ENCODE assay signal across 8 cellular contexts in the genomic region with DNA sequence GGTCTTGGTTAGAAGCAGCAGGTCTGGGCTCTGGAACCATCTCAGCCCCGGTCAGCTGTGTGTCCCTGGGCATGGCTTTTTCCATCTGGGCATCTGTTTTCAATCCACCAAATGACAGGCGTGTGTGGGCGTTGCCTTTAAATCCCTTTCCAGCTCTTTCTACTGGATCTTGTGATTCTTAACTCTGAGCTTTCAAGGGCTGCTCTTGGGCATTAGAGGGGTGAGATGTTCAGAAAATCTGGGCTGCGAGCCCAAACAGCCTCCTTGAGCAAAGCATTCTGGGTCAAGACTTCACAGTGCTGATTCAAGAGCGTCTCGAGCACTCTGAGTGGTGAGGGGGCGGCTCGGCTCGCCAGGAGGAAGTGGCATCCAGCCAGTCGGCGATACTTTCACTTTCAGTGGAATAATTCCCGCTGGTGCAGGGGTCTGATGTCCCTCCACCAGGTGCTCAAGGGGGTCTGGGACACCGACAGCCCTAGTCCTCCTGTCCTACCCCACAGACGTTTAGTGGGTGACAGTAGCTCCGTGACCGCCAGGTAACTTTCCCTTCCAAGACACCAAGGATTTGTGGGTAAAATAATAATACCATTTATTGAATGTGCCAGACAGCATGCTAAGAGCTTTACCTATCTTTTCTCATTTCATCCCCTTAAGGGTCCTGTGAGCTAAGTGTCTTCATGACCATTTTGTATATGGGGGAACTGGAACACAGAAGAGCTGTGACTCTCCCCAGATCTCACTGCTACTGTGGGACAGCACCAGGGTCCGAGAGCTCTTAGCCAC.
DNase-seq lines count a peak whose midpoint lies in the region; ATAC-seq and TF ChIP-seq lines count a peak whose summit lies in the region.

No MANE protein-coding gene starts in this region.

- H3K36me3 ChIP-seq in lower lobe of right lung (no peaks in the 10 kb centered on the region), MM.1S (replicated peaks; ENCODE audit: insufficient read depth, low read length) (peaks cover 50% of the 10 kb centered on the region)

- H3K9ac ChIP-seq in MM.1S (ENCODE audit: low read length), result no peak overlapping the region

- H3K4me2 ChIP-seq in MM.1S (ENCODE audit: low read depth, low read length), result no peak overlapping the region

- no peaks in the 10 kb centered on the region for H3K9me2 ChIP-seq in MM.1S (replicated peaks; ENCODE audit: insufficient read depth, low read length)

- H3K27me3 ChIP-seq in lower lobe of right lung (ENCODE audit: low read depth) (no peaks in the 10 kb centered on the region), MM.1S (replicated peaks; ENCODE audit: insufficient read depth, low read length) (no peaks in the 10 kb centered on the region)

- H3K4me3 ChIP-seq in HFF-Myc (replicated peaks; ENCODE audit: low read depth, low read length) (peak overlapping the region; percentile 43), lower lobe of right lung (peak overlapping the region; percentile 59), MM.1S (ENCODE audit: low read length) (no peak overlapping the region)

- H4K20me1 ChIP-seq in MM.1S (ENCODE audit: insufficient read depth, low read length), result no peaks in the 10 kb centered on the region

- intact Hi-C loops in lower lobe of right lung (cut with DNase I), result no loop called here

- ATAC-seq in lower lobe of right lung, result peak; percentile 93 to 94

- no peak overlapping the region for H2AFZ ChIP-seq in MM.1S (ENCODE audit: low read length)

- peaks cover 21% of the 10 kb centered on the region for H3K79me2 ChIP-seq in MM.1S (ENCODE audit: low read length)

- H3K4me1 ChIP-seq in lower lobe of right lung, result peaks cover 57% of the 10 kb centered on the region
- H3K4me1 ChIP-seq in MM.1S (ENCODE audit: low read length), result peaks cover 4% of the 10 kb centered on the region; the same call in 1 of the 2 replicates

- TF ChIP-seq CTCF in HFF-Myc (IDR thresholded peaks at IDR 0.05; ENCODE audit: low read depth, low read length, missing control alignments) (no peak), lower lobe of right lung (IDR thresholded peaks at IDR 0.05) (no peak), MM.1S (IDR thresholded peaks at IDR 0.05; ENCODE audit: low read length) (no peak)

- H3K27ac ChIP-seq in lower lobe of right lung (peak overlapping the region; percentile 88), MM.1S (ENCODE audit: low read length) (no peak overlapping the region)

- peaks cover 5% of the 10 kb centered on the region for H3F3A ChIP-seq in MM.1S (ENCODE audit: insufficient read depth, low read length)

- no peaks in the 10 kb centered on the region for H3K9me3 ChIP-seq in lower lobe of right lung
- no peaks in the 10 kb centered on the region for H3K9me3 ChIP-seq in MM.1S (replicated peaks; ENCODE audit: insufficient read depth, low read length)

- DNase-seq in GM04503 (ENCODE audit: low read depth) (peak; percentile 86), HFF-Myc (ENCODE audit: extremely low read depth, low read depth) (peak; percentile 95), NCI-H187 (lab: John Stamatoyannopoulos, UW) (peak; percentile 44 to 81), cerebellar cortex (ENCODE audit: low spot score) (peak; percentile 43), lower lobe of right lung (peak; percentile 94), MM.1S (no peak)
- peak; percentile 61 for DNase-seq in activated CD4-positive, alpha-beta T cell treated with anti-CD3 and anti-CD28 coated beads for 1 hour
- peak; percentile 39 to 67 (median 57) for DNase-seq in stimulated activated CD4-positive, alpha-beta T cell treated with anti-CD3 and anti-CD28 coated beads, TNF-alpha, amount 100 ng/mL, for 24 hours (ENCODE audit: low read depth in 3 of 3)
